10 cellular contexts compared by ENCODE assay signal in genomic region chr1:223708001-223708359, GRCh38. TPM values are rescaled to one million over a fixed set of nuclear protein-coding genes. Genes with fewer than 3 reads are reported as not detected.
DNase-seq lines count a peak whose midpoint lies in the region; ATAC-seq, FAIRE-seq and TF ChIP-seq lines count a peak whose summit lies in the region.
"Had no signal": no experiment of that assay in that cellular context is flagged by ENCODE, and none has a peak within 500 bp of the region (broad histone marks: within the 10 kb centered on the region; RNA-seq: fewer than 3 reads in every experiment).

No MANE protein-coding gene starts in this region.

- 20% methylated on average over 5 of the region's 5 CpGs for WGBS in A549 (ENCODE audit: missing lambda C conversion rate)

- H3K27me3 ChIP-seq in bronchial epithelial cell (ENCODE audit: control insufficient read depth, insufficient read depth, low read length), result no peaks in the 10 kb centered on the region
- H3K27me3 ChIP-seq in muscle layer of duodenum (ENCODE audit: low read depth, low read length), result no peaks in the 10 kb centered on the region

- H3K4me3 ChIP-seq in A549 (no peak overlapping the region), bronchial epithelial cell (ENCODE audit: low read depth, low read length) (no peak overlapping the region), muscle layer of duodenum (ENCODE audit: low read depth in 1 of 2, low read length in 2 of 2) (peak overlapping the region in 1 of 2 donors; percentile 0)
- H3K4me3 ChIP-seq: lung had no signal

- H3K4me2 ChIP-seq in A549, result peak overlapping the region; percentile 70

- ATAC-seq in A549 (peak; percentile 32 to 55), GM18519 (IDR thresholded peaks at IDR 0.05; ENCODE audit: low FRiP score, unreplicated experiment) (no peak), GM18907 (IDR thresholded peaks at IDR 0.05; ENCODE audit: unreplicated experiment) (no peak), GM19351 (IDR thresholded peaks at IDR 0.05; ENCODE audit: unreplicated experiment) (no peak)

- CTCF ChIA-PET in A549 (lab: Yijun Ruan, JAX), result interaction anchor here (0.6 to 5.7 kb wide), 12 partner anchors 8 to 79 kb away, joined by 3 to 48 read pairs (median 3); no protein-coding TSS in a partner anchor

- DNase-seq in A549 (ENCODE audit: low read depth in 1 of 2, low spot score in 1 of 2) (peak in 1 of 2 experiments; percentile 87), NCI-H187 treated with DMSO at 0.1 percent for 48 hours (lab: John Stamatoyannopoulos, UW) (peak; percentile 38), bronchial epithelial cell (ENCODE audit: low read depth) (peak; percentile 77), erythroblast (lab: John Stamatoyannopoulos, UW) (no peak)

- H3K4me1 ChIP-seq in A549 (peaks cover 81% of the 10 kb centered on the region), muscle layer of duodenum (ENCODE audit: control insufficient read depth in 1 of 2, insufficient read depth in 2 of 2, low read length in 2 of 2) (peaks cover 19 to 25% of the 10 kb centered on the region in 2 donors)

- TF ChIP-seq RAD21 in A549 (conservative IDR thresholded peaks at IDR 0.05 in 1 of 2, IDR thresholded peaks at IDR 0.05 in 1 of 2), result no peak

- H3K36me3 ChIP-seq in bronchial epithelial cell (ENCODE audit: control insufficient read depth, insufficient read depth, low read length), result no peaks in the 10 kb centered on the region
- H3K36me3 ChIP-seq in muscle layer of duodenum (ENCODE audit: control insufficient read depth in 1 of 2, insufficient read depth in 2 of 2, low read length in 2 of 2), result peaks cover 0 to 4% of the 10 kb centered on the region in 2 donors

- TF ChIP-seq CTCF in A549 (IDR thresholded peaks at IDR 0.05), result no peak
- TF ChIP-seq CTCF in bronchial epithelial cell (IDR thresholded peaks at IDR 0.05; ENCODE audit: insufficient read depth, low read length, severe bottlenecking), result peak; percentile 14

- no peak for TF ChIP-seq EP300 in A549 (IDR thresholded peaks at IDR 0.05)

- H3K27ac ChIP-seq in A549 (peak overlapping the region; percentile 99), muscle layer of duodenum (ENCODE audit: low read length) (peak overlapping the region; percentile 83)

- TF ChIP-seq POLR2A in A549 (IDR thresholded peaks at IDR 0.05; ENCODE audit: low read length), result no peak
- TF ChIP-seq POLR2A in erythroblast (IDR thresholded peaks at IDR 0.05; ENCODE audit: low read length), result no peak

- H3K9me3 ChIP-seq in A549 (no peaks in the 10 kb centered on the region), muscle layer of duodenum (ENCODE audit: control insufficient read depth in 1 of 2, low read length in 2 of 2) (no peaks in the 10 kb centered on the region)

- POLR2A ChIA-PET in A549 (lab: Yijun Ruan, JAX), result interaction anchor here (0.7 to 2.7 kb wide), 9 partner anchors 8 to 138 kb away, joined by 3 to 16 read pairs (median 5); partner anchors contain the start of gene TP53BP2

- no peak for FAIRE-seq in A549 (lab: Jason Lieb, UNC)
- FAIRE-seq in bronchial epithelial cell (lab: Jason Lieb, UNC), result no peak

TF ChIP-seq in A549, 52 proteins besides CTCF, POLR2A, EP300 and RAD21:
- no peak for TF ChIP-seq KDM1A (IDR thresholded peaks at IDR 0.05; ENCODE audit: low read depth)
- TF ChIP-seq RARB (CRISPR knock-in tag; IDR thresholded peaks at IDR 0.05), result no peak
- TF ChIP-seq CEBPB (IDR thresholded peaks at IDR 0.05), result peak; percentile 26 to 58; a peak in 1 of 4 replicates
- TF ChIP-seq SREBF2 (IDR thresholded peaks at IDR 0.05), result no peak
- TF ChIP-seq ATOH8 (CRISPR knock-in tag; IDR thresholded peaks at IDR 0.05; ENCODE audit: low read depth), result peak; percentile 56; the same call in 1 of the 2 replicates
- 0 out of 2 replicates have a peak, but pooled peaks have one; percentile 55 for TF ChIP-seq TP53 (CRISPR knock-in tag; IDR thresholded peaks at IDR 0.05)
- TF ChIP-seq FOXS1 (CRISPR knock-in tag; IDR thresholded peaks at IDR 0.05), result no peak
- TF ChIP-seq BCL3 (IDR thresholded peaks at IDR 0.05), result 0 out of 3 replicates have a peak, but pooled peaks have one; percentile 13

RNA-seq across cellular contexts. Expression of gene CAPN2, which starts 4.4 kb away (rescaled TPM):
- polyA plus RNA-seq in A549 (2011; rRNA removed) (199 and 217 TPM in 2 replicates), A549 (2017; fragmentation: RNase III; extraction: RNeasy Plus Mini Kit Qiagen cat#74134 plus additional on column Dnase treatment) (285 to 327 TPM (median 300 TPM) in 3 replicates)
- polyA plus RNA-seq in A549 (2012; cell fraction: cytosol; rRNA removed), result 132 and 138 TPM in 2 replicates
- 115 and 134 TPM in 2 replicates for polyA plus RNA-seq in A549 (2012; cell fraction: nucleus; rRNA removed)
- 153 and 163 TPM in 2 replicates for polyA minus RNA-seq in A549 (2011; rRNA and poly(A)+ RNA removed)
- 353 and 526 TPM in 2 replicates for total RNA-seq in bronchial epithelial cell

RNA-seq across cellular contexts. Expression of gene CAPN8, which starts 42.5 kb away (rescaled TPM):
- polyA plus RNA-seq in A549 (2011; rRNA removed), result 1.5 and 2.4 TPM in 2 replicates
- 0.13 and 0.25 TPM in 2 replicates for polyA plus RNA-seq in A549 (2012; cell fraction: cytosol; rRNA removed)
- polyA plus RNA-seq in A549 (2012; cell fraction: nucleus; rRNA removed), result 1.5 and 2.3 TPM in 2 replicates
- 0.20 to 0.51 TPM (median 0.39 TPM) in 3 replicates for polyA plus RNA-seq in A549 (2017; fragmentation: RNase III; extraction: RNeasy Plus Mini Kit Qiagen cat#74134 plus additional on column Dnase treatment)
- polyA minus RNA-seq in A549 (2011; rRNA and poly(A)+ RNA removed), result 0.87 and 1.5 TPM in 2 replicates
- under 0.01 and 0.26 TPM in 2 replicates for total RNA-seq in bronchial epithelial cell
- polyA plus RNA-seq: CD14-positive monocyte had no signal

Comparison
In these comparisons a context has a peak if more than half of its experiments do, and no peak if none do; other contexts are left out.
1. ATAC-seq: peak in A549 (2 of 2); none in GM18519 (single experiment), GM18907 (single experiment) and GM19351 (single experiment).
2. DNase-seq: peak in NCI-H187 treated with DMSO at 0.1 percent for 48 hours (single experiment) and bronchial epithelial cell (single experiment); none in erythroblast (0 of 2).